ENCODE assay signal across 1 cellular context in genomic region chr1:156310962-156311361, GRCh38.
TF ChIP-seq lines count a peak whose summit lies in the region.

No MANE protein-coding gene starts in this region.

TF ChIP-seq in SK-N-SH treated with all-trans-retinoic acid at 6 μM for 48 hours, 23 proteins besides CTCF, POLR2A, EP300 and RAD21 (continued from another document):
- TF ChIP-seq PATZ1 (CRISPR knock-in tag; IDR thresholded peaks at IDR 0.05; ENCODE audit: borderline replicate concordance) (no peak), OSR1 (CRISPR knock-in tag; IDR thresholded peaks at IDR 0.05) (no peak), GLIS3 (CRISPR knock-in tag; IDR thresholded peaks at IDR 0.05) (no peak), ZNF70 (CRISPR knock-in tag; IDR thresholded peaks at IDR 0.05) (no peak), ZNF565 (CRISPR knock-in tag; conservative IDR thresholded peaks at IDR 0.05; ENCODE audit: low read depth) (no peak), CREB5 (CRISPR knock-in tag; IDR thresholded peaks at IDR 0.05; ENCODE audit: low read depth) (no peak), POU6F1 (CRISPR knock-in tag; IDR thresholded peaks at IDR 0.05; ENCODE audit: borderline replicate concordance, low read depth) (no peak), CSRNP3 (CRISPR knock-in tag; IDR thresholded peaks at IDR 0.05) (no peak), ZFP3 (CRISPR knock-in tag; IDR thresholded peaks at IDR 0.05) (no peak), CSDC2 (CRISPR knock-in tag; IDR thresholded peaks at IDR 0.05) (no peak)
